8 cellular contexts compared by ENCODE assay signal in genomic region chr17:79777844-79778503, GRCh38. TPM values are rescaled to one million over a fixed set of nuclear protein-coding genes. Genes with fewer than 3 reads are reported as not detected.
DNase-seq lines count a peak whose midpoint lies in the region; ATAC-seq and TF ChIP-seq lines count a peak whose summit lies in the region.

TSS of gene CBX2 (plus strand) at chr17:79778148. CDS start at chr17:79778236, 88 bp downstream.

- ATAC-seq in GM18868 (IDR thresholded peaks at IDR 0.05; ENCODE audit: unreplicated experiment) (peak; percentile 59), HG03565 (IDR thresholded peaks at IDR 0.05; ENCODE audit: unreplicated experiment) (peak; percentile 58), Panc1 (peak; percentile 89)
- ATAC-seq in natural killer cell treated with Interleukin-12 subunit alpha and Interleukin-12 subunit beta and Interleukin-15 and Interleukin-18, amount 100 ng/mL, for 72 hours = peak; percentile 92 to 94

- peaks cover 18% of the 10 kb centered on the region for H3K27me3 ChIP-seq in Panc1 (ENCODE audit: control insufficient read depth, insufficient read depth, low read length)

- no peak within 1 kb of the TSS for H3K27ac Mint-ChIP-seq in natural killer cell treated with Interleukin-12 subunit alpha and Interleukin-12 subunit beta and Interleukin-15 and Interleukin-18, amount 100 ng/mL, for 72 hours

- no peaks in the 10 kb centered on the region for H3K9me3 Mint-ChIP-seq in natural killer cell treated with Interleukin-12 subunit alpha and Interleukin-12 subunit beta and Interleukin-15 and Interleukin-18, amount 100 ng/mL, for 72 hours

- peak within 1 kb of the TSS; percentile 64 for H3K4me3 ChIP-seq in AG04449 (ENCODE audit: low read depth, low read length)
- peak within 1 kb of the TSS; percentile 61 to 62 for H3K4me3 ChIP-seq in Panc1 (ENCODE audit: low read depth in 2 of 2, low read length in 2 of 2)
- peak within 1 kb of the TSS; percentile 45 for H3K4me3 ChIP-seq in fibroblast of mammary gland (ENCODE audit: control insufficient read depth, low read depth, low read length)

- H3K4me1 Mint-ChIP-seq in natural killer cell treated with Interleukin-12 subunit alpha and Interleukin-12 subunit beta and Interleukin-15 and Interleukin-18, amount 100 ng/mL, for 72 hours (ENCODE audit: low read depth in 2 of 2) = peaks cover 7 to 16% of the 10 kb centered on the region in 2 donors

- no peak for TF ChIP-seq CTCF in AG04449 (IDR thresholded peaks at IDR 0.05; ENCODE audit: insufficient read depth, low read length, missing control alignments)
- no peak for TF ChIP-seq CTCF in Panc1 (IDR thresholded peaks at IDR 0.05)
- no peak for TF ChIP-seq CTCF in fibroblast of mammary gland (conservative IDR thresholded peaks at IDR 0.05; ENCODE audit: control insufficient read depth, insufficient read depth, low read depth, low read length)

- peaks cover 3% of the 10 kb centered on the region; the same call in 1 of the 2 replicates for H3K36me3 ChIP-seq in Panc1 (ENCODE audit: control insufficient read depth, insufficient read depth, low read length)

- DNase-seq in AG04449 (ENCODE audit: low read depth, low spot score) (no peak), Panc1 (ENCODE audit: low read depth, low spot score) (no peak), activated T-helper 1 cell treated with Interleukin-2 at 50 U/mL for 16 hours (ENCODE audit: low read depth) (peak; percentile 72), fibroblast of mammary gland (ENCODE audit: low read depth) (peak; percentile 36)
- DNase-seq in natural killer cell treated with Interleukin-12 subunit alpha and Interleukin-12 subunit beta and Interleukin-15 and Interleukin-18, amount 100 ng/mL, for 72 hours (ENCODE audit: low spot score) = peak; percentile 89
- DNase-seq in stimulated activated naive CD4-positive, alpha-beta T cell treated with Interleukin-2 at 50 U/mL for 16 hours (lab: John Stamatoyannopoulos, UW) = peak; percentile 79

- POLR2A ChIA-PET in AG04449 (lab: Yijun Ruan, JAX) (no interaction called here), Panc1 (lab: Charles Lee) (interaction anchor here (0.5 kb wide), 1 partner anchor 32 kb away, joined by 4 read pairs; no protein-coding TSS in a partner anchor)

- in situ Hi-C loops in Panc1 (cut with HindIII; ENCODE audit: low pct_unique_long_range_greater_than_20kb, low sequenced_read_pairs) = loop anchor here (25.0 kb wide), 1 partner anchor 209 kb away; no protein-coding TSS in a partner anchor

- intact Hi-C loops in Panc1 (cut with micrococcal nuclease; ENCODE audit: unreplicated experiment) = no loop called here

- CTCF ChIA-PET in AG04449 (lab: Yijun Ruan, JAX) (interaction anchor here (1.3 to 2.2 kb wide), 3 partner anchors 12 to 228 kb away, joined by 4 to 12 read pairs (median 5); no protein-coding TSS in a partner anchor), Panc1 (lab: Charles Lee) (interaction anchor here (0.7 kb wide), 1 partner anchor 44 kb away, joined by 6 read pairs; no protein-coding TSS in a partner anchor)

- H3K27me3 Mint-ChIP-seq in natural killer cell treated with Interleukin-12 subunit alpha and Interleukin-12 subunit beta and Interleukin-15 and Interleukin-18, amount 100 ng/mL, for 72 hours = peaks cover 58 to 68% of the 10 kb centered on the region in 2 donors

- BruUV-seq in Panc1 (replicated peaks; lab: Mats Ljungman, UMichigan) = no TSS peak

- peak within 1 kb of the TSS; percentile 86 for H3K4me3 Mint-ChIP-seq in natural killer cell treated with Interleukin-12 subunit alpha and Interleukin-12 subunit beta and Interleukin-15 and Interleukin-18, amount 100 ng/mL, for 72 hours

- peaks cover 4% of the 10 kb centered on the region for H3K36me3 Mint-ChIP-seq in natural killer cell treated with Interleukin-12 subunit alpha and Interleukin-12 subunit beta and Interleukin-15 and Interleukin-18, amount 100 ng/mL, for 72 hours

- H3K27ac ChIP-seq in Panc1 (ENCODE audit: low read length) = peak within 1 kb of the TSS; percentile 57; the same call in 1 of the 2 replicates

- peaks cover 20% of the 10 kb centered on the region for H3K4me1 ChIP-seq in Panc1 (ENCODE audit: control insufficient read depth, insufficient read depth, low read length)

- no peaks in the 10 kb centered on the region for H3K9me3 ChIP-seq in Panc1 (ENCODE audit: control insufficient read depth, insufficient read depth, low read depth, low read length)

RNA-seq across cellular contexts. Expression of gene CBX2, which starts in this region (rescaled TPM):
- total RNA-seq in Panc1 (2021; ENCODE audit: unreplicated experiment) = 9.0 TPM
- polyA plus RNA-seq in Panc1 (2012; ENCODE audit: insufficient read length) = 5.9 TPM
- total RNA-seq in natural killer cell treated with Interleukin-12 subunit alpha and Interleukin-12 subunit beta and Interleukin-15 and Interleukin-18, amount 100 ng/mL, for 72 hours = 1 to 10 TPM in 1 of 2 donors, under 1 TPM in 1; 0.95 to 2.1 TPM

Comparison
In these comparisons a context has a peak if more than half of its experiments do, and no peak if none do; other contexts are left out.
1. DNase-seq: peak in activated T-helper 1 cell treated with Interleukin-2 at 50 U/mL for 16 hours (single experiment), fibroblast of mammary gland (single experiment), natural killer cell treated with Interleukin-12 subunit alpha and Interleukin-12 subunit beta and Interleukin-15 and Interleukin-18, amount 100 ng/mL, for 72 hours (single experiment) and stimulated activated naive CD4-positive, alpha-beta T cell treated with Interleukin-2 at 50 U/mL for 16 hours (single experiment); none in AG04449 (single experiment) and Panc1 (single experiment).
2. Peak in every context shown above with its lines, with median percentiles within 50 percentile points of each other: H3K4me3 ChIP-seq and ATAC-seq.